ENCODE assay signal across 1 cellular context in genomic region chr20:34078540-34078939, GRCh38.
TF ChIP-seq lines count a peak whose summit lies in the region.

No MANE protein-coding gene starts in this region.

TF ChIP-seq in GM12878, 131 proteins besides CTCF, POLR2A, EP300 and RAD21:
- TF ChIP-seq SMAD5 (IDR thresholded peaks at IDR 0.05; ENCODE audit: low read depth) = no peak
- TF ChIP-seq POU2F2 (IDR thresholded peaks at IDR 0.05; ENCODE audit: borderline replicate concordance, low read depth, low read length) = no peak
- TF ChIP-seq STAT1 (conservative IDR thresholded peaks at IDR 0.05) = no peak
- no peak for TF ChIP-seq ATF3 (IDR thresholded peaks at IDR 0.05; ENCODE audit: borderline replicate concordance, extremely low read depth, low read depth, low read length)
- TF ChIP-seq IRF5 (IDR thresholded peaks at IDR 0.05; ENCODE audit: borderline replicate concordance) = no peak
- TF ChIP-seq CHD4 (IDR thresholded peaks at IDR 0.05) = no peak
- TF ChIP-seq REST (IDR thresholded peaks at IDR 0.05; ENCODE audit: low read depth, low read length) = no peak
- no peak for TF ChIP-seq ZNF622 (IDR thresholded peaks at IDR 0.05)
- no peak for TF ChIP-seq PBX3 (IDR thresholded peaks at IDR 0.05; ENCODE audit: insufficient replicate concordance, low read depth, low read length)
- no peak for TF ChIP-seq IKZF1 (conservative IDR thresholded peaks at IDR 0.05)
- no peak for TF ChIP-seq BMI1 (IDR thresholded peaks at IDR 0.05; ENCODE audit: borderline replicate concordance)
- TF ChIP-seq ZNF384 (IDR thresholded peaks at IDR 0.05; ENCODE audit: borderline replicate concordance, low read depth, low read length) = no peak
- no peak for TF ChIP-seq SP1 (IDR thresholded peaks at IDR 0.05; ENCODE audit: low read depth, low read length)
- TF ChIP-seq ATF7 (IDR thresholded peaks at IDR 0.05; ENCODE audit: low read depth) = no peak
- no peak for TF ChIP-seq HDAC2 (IDR thresholded peaks at IDR 0.05)
